ENCODE assay signal across 2 cellular contexts in genomic region chr6:31969712-31970603, GRCh38.
TF ChIP-seq lines count a peak whose summit lies in the region.

No MANE protein-coding gene starts in this region.

TF ChIP-seq in HepG2, 621 proteins besides CTCF, POLR2A, EP300 and RAD21:
- TF ChIP-seq POLR2AphosphoS5 (IDR thresholded peaks at IDR 0.05; ENCODE audit: low read depth, low read length): 0 out of 2 replicates have a peak, but pooled peaks have one; percentile 18
- peak; percentile 50; the same call in 1 of the 2 replicates for TF ChIP-seq RBFOX2 (IDR thresholded peaks at IDR 0.05; ENCODE audit: low read depth, low read length)
- no peak for TF ChIP-seq PHF5A (CRISPR knock-in tag; IDR thresholded peaks at IDR 0.05; ENCODE audit: low read depth, unreplicated experiment)

TF ChIP-seq in liver, 16 proteins besides CTCF, POLR2A, EP300 and RAD21:
- TF ChIP-seq HNF4A (conservative IDR thresholded peaks at IDR 0.05) (no peak), GABPA (IDR thresholded peaks at IDR 0.05 in 1 of 2, conservative IDR thresholded peaks at IDR 0.05 in 1 of 2) (no peak), NR2F2 (IDR thresholded peaks at IDR 0.05) (no peak), ZBTB33 (IDR thresholded peaks at IDR 0.05) (no peak), SP1 (IDR thresholded peaks at IDR 0.05) (no peak), YY1 (IDR thresholded peaks at IDR 0.05) (no peak), TAF1 (conservative IDR thresholded peaks at IDR 0.05) (no peak), MAX (IDR thresholded peaks at IDR 0.05) (no peak), REST (IDR thresholded peaks at IDR 0.05) (no peak), ATF3 (IDR thresholded peaks at IDR 0.05) (no peak), FOXA1 (IDR thresholded peaks at IDR 0.05) (no peak), RXRA (IDR thresholded peaks at IDR 0.05) (no peak), FOXA2 (IDR thresholded peaks at IDR 0.05) (no peak), EGR1 (IDR thresholded peaks at IDR 0.05; ENCODE audit: low read depth in 2 of 2) (no peak), HNF4G (IDR thresholded peaks at IDR 0.05) (no peak), JUND (IDR thresholded peaks at IDR 0.05) (no peak)
